ENCODE assay signal across 14 cellular contexts in the genomic region with DNA sequence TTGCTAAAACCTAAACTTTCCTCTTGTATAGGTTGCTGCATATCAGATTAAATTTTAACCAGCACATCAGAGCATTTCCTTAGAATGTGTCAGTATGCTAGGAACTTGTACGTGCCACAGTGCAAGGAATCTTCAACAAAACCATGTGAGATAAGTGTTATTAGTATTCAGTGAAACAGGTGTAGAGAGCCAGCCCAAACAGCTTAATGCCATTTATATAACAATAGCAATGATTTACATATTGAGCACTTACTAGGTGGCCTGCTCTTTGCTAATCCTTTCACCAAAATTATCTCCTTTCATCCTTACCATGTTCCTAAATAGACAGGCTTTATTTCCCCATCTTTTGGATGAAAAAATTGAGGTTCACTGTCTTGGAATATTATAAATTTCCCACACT.
DNase-seq lines count a peak whose midpoint lies in the region; ATAC-seq and TF ChIP-seq lines count a peak whose summit lies in the region.
"Had no signal": no experiment of that assay in that cellular context is flagged by ENCODE, and none has a peak within 500 bp of the region (broad histone marks: within the 10 kb centered on the region; RNA-seq: fewer than 3 reads in every experiment).

No MANE protein-coding gene starts in this region.

- peaks cover 29% of the 10 kb centered on the region for H3K4me1 ChIP-seq in HUES6 (ENCODE audit: control insufficient read depth, insufficient read depth, low read length)
- peaks cover 3% of the 10 kb centered on the region for H3K4me1 ChIP-seq in endodermal cell (ENCODE audit: control insufficient read depth, insufficient read depth, low read length)
- peaks cover 36% of the 10 kb centered on the region for H3K4me1 ChIP-seq in iPS-18a (ENCODE audit: control insufficient read depth, low read depth, low read length)
- H3K4me1 ChIP-seq: A549, BE2C had no signal

- no peaks in the 10 kb centered on the region for H3K27me3 ChIP-seq in HUES6 (ENCODE audit: control insufficient read depth, insufficient read depth, low read length)
- H3K27me3 ChIP-seq in endodermal cell (ENCODE audit: control insufficient read depth, insufficient read depth, low read length, poor library complexity, severe bottlenecking), result no peaks in the 10 kb centered on the region
- no peaks in the 10 kb centered on the region for H3K27me3 ChIP-seq in iPS-18a (ENCODE audit: control insufficient read depth, insufficient read depth, low read length)
- H3K27me3 ChIP-seq in WERI-Rb-1 (ENCODE audit: insufficient read depth, low read depth, severe bottlenecking), result no peaks in the 10 kb centered on the region
- H3K27me3 ChIP-seq: BE2C had no signal

- H3K4me3 Mint-ChIP-seq in endodermal cell, result no peak overlapping the region
- H3K4me3 Mint-ChIP-seq in activated naive CD8-positive, alpha-beta T cell treated with anti-CD3 and anti-CD28 coated beads, Interleukin-2, amount 50 U/mL, for 24 hours, result no peak overlapping the region
- H3K4me3 Mint-ChIP-seq: CD4-positive, alpha-beta memory T cell had no signal

- TF ChIP-seq CTCF in endodermal cell (conservative IDR thresholded peaks at IDR 0.05) (no peak), WERI-Rb-1 (IDR thresholded peaks at IDR 0.05; ENCODE audit: low read depth, low read length) (no peak)

- H3K27ac ChIP-seq in HUES6 (ENCODE audit: low read depth, low read length) (peak overlapping the region; percentile 65; the same call in 1 of the 2 replicates), endodermal cell (ENCODE audit: low read depth, low read length) (no peak overlapping the region), iPS-18a (ENCODE audit: low read length) (no peak overlapping the region), WERI-Rb-1 (no peak overlapping the region)
- H3K27ac ChIP-seq: A549, C4-2B had no signal

- no peak overlapping the region for H3K27ac Mint-ChIP-seq in endodermal cell
- H3K27ac Mint-ChIP-seq in activated naive CD8-positive, alpha-beta T cell treated with anti-CD3 and anti-CD28 coated beads, Interleukin-2, amount 50 U/mL, for 24 hours, result no peak overlapping the region
- H3K27ac Mint-ChIP-seq: CD4-positive, alpha-beta memory T cell had no signal

- H3K4me1 Mint-ChIP-seq in endodermal cell, result peaks cover 17% of the 10 kb centered on the region
- H3K4me1 Mint-ChIP-seq in activated naive CD8-positive, alpha-beta T cell treated with anti-CD3 and anti-CD28 coated beads, Interleukin-2, amount 50 U/mL, for 24 hours, result peaks cover 5% of the 10 kb centered on the region
- H3K4me1 Mint-ChIP-seq: CD4-positive, alpha-beta memory T cell had no signal

- 10% methylated on average over 1 of the region's 1 CpG; no CpG with 5 or more reads in 1 of the 2 experiments for WGBS in endodermal cell (ENCODE audit: insufficient coverage in 1 of 2, insufficient read length in 1 of 2), 2 experiments

- H3K9me3 Mint-ChIP-seq in endodermal cell, result peaks cover 27% of the 10 kb centered on the region
- no peaks in the 10 kb centered on the region for H3K9me3 Mint-ChIP-seq in activated naive CD8-positive, alpha-beta T cell treated with anti-CD3 and anti-CD28 coated beads, Interleukin-2, amount 50 U/mL, for 24 hours

- DNase-seq in endodermal cell (peak; percentile 45), WERI-Rb-1 (no peak), left lobe of liver (ENCODE audit: low spot score) (no peak)
- DNase-seq in activated naive CD8-positive, alpha-beta T cell treated with anti-CD3 and anti-CD28 coated beads, Interleukin-2, amount 50 U/mL, for 24 hours, result no peak
- DNase-seq: BE2C; CD4-positive, alpha-beta memory T cell; DMS79 had no signal

- H3K4me3 ChIP-seq in HUES6 (ENCODE audit: low read depth, low read length) (no peak overlapping the region), endodermal cell (ENCODE audit: low read length) (no peak overlapping the region), iPS-18a (ENCODE audit: low read length) (peak overlapping the region; percentile 5), WERI-Rb-1 (ENCODE audit: low read depth, low read length) (no peak overlapping the region)
- H3K4me3 ChIP-seq: A549, GM12878, K562 had no signal

- H3K27me3 Mint-ChIP-seq in endodermal cell (ENCODE audit: insufficient read depth), result no peaks in the 10 kb centered on the region
- H3K27me3 Mint-ChIP-seq in activated naive CD8-positive, alpha-beta T cell treated with anti-CD3 and anti-CD28 coated beads, Interleukin-2, amount 50 U/mL, for 24 hours, result peaks cover 7% of the 10 kb centered on the region

- peaks cover 2% of the 10 kb centered on the region for H3K36me3 Mint-ChIP-seq in endodermal cell (ENCODE audit: low read depth)
- no peaks in the 10 kb centered on the region for H3K36me3 Mint-ChIP-seq in activated naive CD8-positive, alpha-beta T cell treated with anti-CD3 and anti-CD28 coated beads, Interleukin-2, amount 50 U/mL, for 24 hours (ENCODE audit: low read depth)
- H3K36me3 Mint-ChIP-seq: CD4-positive, alpha-beta memory T cell had no signal

- peaks cover 37% of the 10 kb centered on the region for H3K9me3 ChIP-seq in HUES6 (ENCODE audit: control insufficient read depth, insufficient read depth, low read depth, low read length)
- peaks cover 17% of the 10 kb centered on the region for H3K9me3 ChIP-seq in endodermal cell (ENCODE audit: control insufficient read depth, low read length)
- H3K9me3 ChIP-seq in iPS-18a (ENCODE audit: control insufficient read depth, low read depth, low read length), result peaks cover 9% of the 10 kb centered on the region
- no peaks in the 10 kb centered on the region for H3K9me3 ChIP-seq in WERI-Rb-1 (ENCODE audit: severe bottlenecking)
- H3K9me3 ChIP-seq: A549, BE2C had no signal

- H3K36me3 ChIP-seq in HUES6 (ENCODE audit: control insufficient read depth, insufficient read depth, low read length) (no peaks in the 10 kb centered on the region), endodermal cell (ENCODE audit: control insufficient read depth, insufficient read depth, low read length) (no peaks in the 10 kb centered on the region), iPS-18a (ENCODE audit: control insufficient read depth, low read depth, low read length) (no peaks in the 10 kb centered on the region), WERI-Rb-1 (no peaks in the 10 kb centered on the region)
- H3K36me3 ChIP-seq: BE2C had no signal

- H3K9ac ChIP-seq in HUES6 (ENCODE audit: low read length), result no peak overlapping the region
- no peak overlapping the region for H3K9ac ChIP-seq in endodermal cell (ENCODE audit: extremely low read depth, low read length, poor library complexity, severe bottlenecking)
- no peak overlapping the region for H3K9ac ChIP-seq in iPS-18a (ENCODE audit: low read length)

- ATAC-seq in left lobe of liver, result no peak
- ATAC-seq in GM18858 (IDR thresholded peaks at IDR 0.05; ENCODE audit: unreplicated experiment), result no peak
- no peak for ATAC-seq in activated naive CD8-positive, alpha-beta T cell treated with anti-CD3 and anti-CD28 coated beads, Interleukin-2, amount 50 U/mL, for 24 hours
- ATAC-seq: A549, GM12878, K562 had no signal
